2 cellular contexts compared by ENCODE assay signal in genomic region chr19:44781694-44782093, GRCh38. TPM values are rescaled to one million over a fixed set of nuclear protein-coding genes. Genes with fewer than 3 reads are reported as not detected.
"Had no signal": no experiment of that assay in that cellular context is flagged by ENCODE, and none has a peak within 500 bp of the region (broad histone marks: within the 10 kb centered on the region; RNA-seq: fewer than 3 reads in every experiment).

No MANE protein-coding gene starts in this region.

RNA-seq across cellular contexts. Expression of gene CBLC, which starts 4.0 kb away (rescaled TPM):
- total RNA-seq: G401, GM12878 had no signal
- polyA plus RNA-seq: GM12878 had no signal
